ENCODE assay signal across 21 cellular contexts in the genomic region with DNA sequence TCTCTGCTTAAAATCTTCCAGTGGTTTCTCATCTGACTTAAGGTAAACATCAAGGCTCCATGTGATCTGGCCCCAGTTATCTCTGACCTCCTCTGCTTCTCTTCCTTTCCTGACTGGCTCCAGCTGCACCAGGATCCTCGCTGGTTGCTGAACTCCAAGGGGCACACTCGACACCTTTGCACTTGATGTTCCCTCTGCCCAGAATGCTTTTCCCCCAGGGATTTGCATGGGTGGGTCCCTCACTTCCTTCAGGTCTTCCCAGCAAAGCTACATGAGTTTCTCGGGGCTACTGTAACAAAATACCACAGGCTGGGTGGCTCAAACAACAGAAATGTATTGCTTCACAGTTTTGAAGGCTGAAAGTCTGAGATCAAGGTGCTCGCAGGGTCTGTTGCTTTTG.
DNase-seq lines count a peak whose midpoint lies in the region; ATAC-seq lines count a peak whose summit lies in the region.
"Had no signal": no experiment of that assay in that cellular context is flagged by ENCODE, and none has a peak within 500 bp of the region (broad histone marks: within the 10 kb centered on the region; RNA-seq: fewer than 3 reads in every experiment).

No MANE protein-coding gene starts in this region.

- CTCF ChIA-PET in activated CD8-positive, alpha-beta memory T cell treated with anti-CD3 and anti-CD28 coated beads, Interleukin-2, amount 10 ng/mL, durations not matched to agents 7 days and 5 days (lab: Charles Lee), result interaction anchor here (1.4 to 6.0 kb wide), 6 partner anchors 8 to 378 kb away, joined by 3 to 46 read pairs (median 8); no protein-coding TSS in a partner anchor

- H3K27me3 Mint-ChIP-seq in activated CD8-positive, alpha-beta memory T cell treated with anti-CD3 and anti-CD28 coated beads, Interleukin-2, amount 10 ng/mL, durations not matched to agents 7 days and 5 days, result peaks cover 29% of the 10 kb centered on the region

- H3K27ac ChIP-seq in angular gyrus (ENCODE audit: low read depth, low read length) (peak overlapping the region; percentile 91), temporal lobe (ENCODE audit: low read depth, low read length) (peak overlapping the region; percentile 100)
- H3K27ac ChIP-seq: PC-9, RWPE1, SK-N-MC had no signal

- H3K36me3 Mint-ChIP-seq in activated CD8-positive, alpha-beta memory T cell treated with anti-CD3 and anti-CD28 coated beads, Interleukin-2, amount 10 ng/mL, durations not matched to agents 7 days and 5 days, result no peaks in the 10 kb centered on the region
- H3K36me3 Mint-ChIP-seq: CD14-positive monocyte had no signal

- no peak overlapping the region for H3K4me3 Mint-ChIP-seq in activated CD8-positive, alpha-beta memory T cell treated with anti-CD3 and anti-CD28 coated beads, Interleukin-2, amount 10 ng/mL, durations not matched to agents 7 days and 5 days
- H3K4me3 Mint-ChIP-seq: CD14-positive monocyte had no signal

- peak; percentile 38 for DNase-seq in activated CD8-positive, alpha-beta memory T cell treated with anti-CD3 and anti-CD28 coated beads for 24 hours
- no peak for DNase-seq in activated CD8-positive, alpha-beta memory T cell treated with anti-CD3 and anti-CD28 coated beads, Interleukin-2, amount 10 ng/mL, durations not matched to agents 7 days and 5 days
- peak; percentile 32 for DNase-seq in islet precursor cell
- no peak for DNase-seq in NCI-H146 (lab: John Stamatoyannopoulos, UW)
- DNase-seq: 8988T, DMS79 treated with DMSO at 0.1 percent for 48 hours, H7, MG63, NCI-H1092, NCI-H1436, NCI-H1930, NCI-H226, NCI-H748 treated with DMSO at 0.1 percent for 48 hours, PC-9, SHP77 treated with DMSO at 0.1 percent for 48 hours had no signal

- ATAC-seq in activated CD8-positive, alpha-beta memory T cell treated with anti-CD3 and anti-CD28 coated beads, Interleukin-2, amount 10 ng/mL, durations not matched to agents 7 days and 5 days, result no peak
- no peak for ATAC-seq in HG03571 (IDR thresholded peaks at IDR 0.05; ENCODE audit: unreplicated experiment)

- peaks cover 14% of the 10 kb centered on the region for H3K4me1 Mint-ChIP-seq in activated CD8-positive, alpha-beta memory T cell treated with anti-CD3 and anti-CD28 coated beads, Interleukin-2, amount 10 ng/mL, durations not matched to agents 7 days and 5 days
- H3K4me1 Mint-ChIP-seq: CD14-positive monocyte had no signal

- H3K27ac Mint-ChIP-seq in activated CD8-positive, alpha-beta memory T cell treated with anti-CD3 and anti-CD28 coated beads, Interleukin-2, amount 10 ng/mL, durations not matched to agents 7 days and 5 days, result no peak overlapping the region
- H3K27ac Mint-ChIP-seq: CD14-positive monocyte had no signal

- H3K9me3 Mint-ChIP-seq in activated CD8-positive, alpha-beta memory T cell treated with anti-CD3 and anti-CD28 coated beads, Interleukin-2, amount 10 ng/mL, durations not matched to agents 7 days and 5 days (ENCODE audit: low read depth), result no peaks in the 10 kb centered on the region
- H3K9me3 Mint-ChIP-seq: CD14-positive monocyte had no signal

Comparison
In these comparisons a context has a peak if more than half of its experiments do, and no peak if none do; other contexts are left out.
1. DNase-seq: peak in activated CD8-positive, alpha-beta memory T cell treated with anti-CD3 and anti-CD28 coated beads for 24 hours (single experiment) and islet precursor cell (single experiment); none in activated CD8-positive, alpha-beta memory T cell treated with anti-CD3 and anti-CD28 coated beads, Interleukin-2, amount 10 ng/mL, durations not matched to agents 7 days and 5 days (single experiment) and NCI-H146 (single experiment).